Comparison of ENCODE assay signal across 8 cellular contexts in genomic region chr22:38754247-38755154, GRCh38. TPM values are rescaled to one million over a fixed set of nuclear protein-coding genes. Genes with fewer than 3 reads are reported as not detected.
DNase-seq lines count a peak whose midpoint lies in the region; ATAC-seq and TF ChIP-seq lines count a peak whose summit lies in the region.

No MANE protein-coding gene starts in this region.

- no peaks in the 10 kb centered on the region for H3K9me3 Mint-ChIP-seq in stimulated activated naive CD8-positive, alpha-beta T cell treated with anti-CD3 and anti-CD28 coated beads, Interleukin-15, Interleukin-2, amounts not matched to agents 100 ng/mL and 50 ng/mL, for 24 hours

- WGBS in lower leg skin, 2 donors, result 6 to 7% methylated on average over 19 of the region's 19 CpGs

- DNase-seq in DMS153 (lab: John Stamatoyannopoulos, UW) (peak; percentile 79), KBM-7 (peak; percentile 74), SW480 (ENCODE audit: low spot score) (peak; percentile 45), lower leg skin (ENCODE audit: low spot score in 2 of 2) (peak; percentile 79 to 94)

- H3K9ac ChIP-seq in duodenal mucosa (ENCODE audit: low read depth in 1 of 2, low read length in 2 of 2), result peak overlapping the region; percentile 86 to 87

- intact Hi-C loops in lower leg skin (cut with DNase I; ENCODE audit: low total_unique reads), result no loop called here

- H3K27ac Mint-ChIP-seq in stimulated activated naive CD8-positive, alpha-beta T cell treated with anti-CD3 and anti-CD28 coated beads, Interleukin-15, Interleukin-2, amounts not matched to agents 100 ng/mL and 50 ng/mL, for 24 hours, result peak overlapping the region; percentile 99

- TF ChIP-seq CTCF in lower leg skin (IDR thresholded peaks at IDR 0.05), result no peak

- ATAC-seq in GM21717 (IDR thresholded peaks at IDR 0.05; ENCODE audit: unreplicated experiment), result no peak
- ATAC-seq in GM21390 (IDR thresholded peaks at IDR 0.05; ENCODE audit: unreplicated experiment), result no peak

- H3K27me3 Mint-ChIP-seq in stimulated activated naive CD8-positive, alpha-beta T cell treated with anti-CD3 and anti-CD28 coated beads, Interleukin-15, Interleukin-2, amounts not matched to agents 100 ng/mL and 50 ng/mL, for 24 hours, result no peaks in the 10 kb centered on the region

- H3K27me3 ChIP-seq in duodenal mucosa (ENCODE audit: control insufficient read depth in 1 of 2, insufficient read depth in 2 of 2, low read length in 2 of 2), result no peaks in the 10 kb centered on the region

- H3K4me1 Mint-ChIP-seq in stimulated activated naive CD8-positive, alpha-beta T cell treated with anti-CD3 and anti-CD28 coated beads, Interleukin-15, Interleukin-2, amounts not matched to agents 100 ng/mL and 50 ng/mL, for 24 hours (ENCODE audit: low read depth), result peaks cover 81% of the 10 kb centered on the region

- H3K27ac ChIP-seq in duodenal mucosa (ENCODE audit: low read depth, low read length), result peak overlapping the region; percentile 93

- H3K4me3 ChIP-seq in duodenal mucosa (ENCODE audit: low read depth in 1 of 2, low read length in 2 of 2) (peak overlapping the region; percentile 79 to 80), lower leg skin (ENCODE audit: low read depth, poor library complexity, severe bottlenecking) (peak overlapping the region; percentile 44)

- peaks cover 20 to 35% of the 10 kb centered on the region in 2 donors for H3K36me3 ChIP-seq in duodenal mucosa (ENCODE audit: control insufficient read depth in 1 of 2, insufficient read depth in 2 of 2, low read length in 2 of 2)

- H3K4me1 ChIP-seq in duodenal mucosa (ENCODE audit: control insufficient read depth in 1 of 2, insufficient read depth in 2 of 2, low read length in 2 of 2), result peaks cover 37 to 50% of the 10 kb centered on the region in 2 donors

- peaks cover 39% of the 10 kb centered on the region for H3K36me3 Mint-ChIP-seq in stimulated activated naive CD8-positive, alpha-beta T cell treated with anti-CD3 and anti-CD28 coated beads, Interleukin-15, Interleukin-2, amounts not matched to agents 100 ng/mL and 50 ng/mL, for 24 hours (ENCODE audit: low read depth)

- in situ Hi-C loops in KBM-7 (cut with MboI; ENCODE audit: low pct_unique_long_range_greater_than_20kb, low sequenced_read_pairs), result no loop called here

- no peak for TF ChIP-seq POLR2A in lower leg skin (IDR thresholded peaks at IDR 0.05)

- no peaks in the 10 kb centered on the region for H3K9me3 ChIP-seq in duodenal mucosa (ENCODE audit: control insufficient read depth in 1 of 2, low read length in 2 of 2)

- peak overlapping the region; percentile 93 for H3K4me3 Mint-ChIP-seq in stimulated activated naive CD8-positive, alpha-beta T cell treated with anti-CD3 and anti-CD28 coated beads, Interleukin-15, Interleukin-2, amounts not matched to agents 100 ng/mL and 50 ng/mL, for 24 hours

RNA-seq across cellular contexts. Expression of gene SUN2, which starts 1.3 kb away (rescaled TPM):
- 100 to 1,000 TPM; 231 to 344 (median 282) TPM for total RNA-seq in lower leg skin

RNA-seq across cellular contexts. Expression of gene DNAL4, which starts 39.4 kb away (rescaled TPM):
- 10 to 100 TPM; 15.3 to 24.2 (median 23.7) TPM for total RNA-seq in lower leg skin

RNA-seq across cellular contexts. Expression of gene GTPBP1, which starts 48.8 kb away (rescaled TPM):
- 10 to 100 TPM; 53.1 to 79.9 (median 72.7) TPM for total RNA-seq in lower leg skin

RNA-seq across cellular contexts. Expression of gene JOSD1, which starts 53.8 kb away (rescaled TPM):
- total RNA-seq in lower leg skin, result 10 to 100 TPM; 52.0 to 90.6 (median 68.0) TPM
